ENCODE assay signal across 2 cellular contexts in the genomic region with DNA sequence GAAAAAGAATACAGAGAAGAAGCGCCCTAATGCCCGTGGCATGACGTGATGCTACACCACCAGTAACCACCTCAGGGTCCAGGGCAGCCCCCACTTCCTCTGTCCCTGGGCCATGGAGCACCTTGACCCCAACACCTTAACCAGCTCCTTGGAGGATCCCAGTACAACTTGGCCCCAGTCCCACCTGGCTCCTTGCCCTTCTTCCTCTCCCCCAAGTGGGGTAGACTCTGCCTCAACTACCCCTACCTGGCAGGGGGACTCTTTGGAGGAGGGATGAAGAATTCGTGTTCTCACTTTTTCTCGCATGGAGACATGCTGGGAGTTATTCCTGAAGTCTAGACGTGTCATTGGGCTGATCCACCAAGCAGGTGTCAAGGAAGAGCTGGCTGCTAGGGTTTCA.
TF ChIP-seq lines count a peak whose summit lies in the region.

No MANE protein-coding gene starts in this region.

TF ChIP-seq in GM23338, 12 proteins besides CTCF, POLR2A, EP300 and RAD21:
- TF ChIP-seq ZNF331 (CRISPR knock-in tag; IDR thresholded peaks at IDR 0.05; ENCODE audit: low read depth) = no peak
- TF ChIP-seq CREB1 (CRISPR knock-in tag; IDR thresholded peaks at IDR 0.05; ENCODE audit: low read depth) = no peak
- TF ChIP-seq STAT1 (IDR thresholded peaks at IDR 0.05; ENCODE audit: unreplicated experiment) = no peak

TF ChIP-seq in SK-N-SH, 30 proteins besides CTCF, POLR2A, EP300 and RAD21:
- TF ChIP-seq GABPA (IDR thresholded peaks at IDR 0.05; ENCODE audit: low read depth) = no peak
